In genomic region chr16:71564377-71564967, GRCh38 we compare ENCODE assay signal across 1 cellular context.
TF ChIP-seq lines count a peak whose summit lies in the region.

No MANE protein-coding gene starts in this region.

TF ChIP-seq in IMR-90, 13 proteins besides CTCF, POLR2A, EP300 and RAD21 (continued from another document):
- TF ChIP-seq SMC3 (IDR thresholded peaks at IDR 0.05; ENCODE audit: low read depth, low read length) (no peak), NFE2L2 (IDR thresholded peaks at IDR 0.05; ENCODE audit: low read depth, low read length) (no peak), CHD1 (IDR thresholded peaks at IDR 0.05; ENCODE audit: low read depth, low read length) (no peak), MXI1 (IDR thresholded peaks at IDR 0.05; ENCODE audit: borderline replicate concordance, low read depth, low read length) (no peak)
